Comparison of ENCODE assay signal across 15 cellular contexts in the genomic region with DNA sequence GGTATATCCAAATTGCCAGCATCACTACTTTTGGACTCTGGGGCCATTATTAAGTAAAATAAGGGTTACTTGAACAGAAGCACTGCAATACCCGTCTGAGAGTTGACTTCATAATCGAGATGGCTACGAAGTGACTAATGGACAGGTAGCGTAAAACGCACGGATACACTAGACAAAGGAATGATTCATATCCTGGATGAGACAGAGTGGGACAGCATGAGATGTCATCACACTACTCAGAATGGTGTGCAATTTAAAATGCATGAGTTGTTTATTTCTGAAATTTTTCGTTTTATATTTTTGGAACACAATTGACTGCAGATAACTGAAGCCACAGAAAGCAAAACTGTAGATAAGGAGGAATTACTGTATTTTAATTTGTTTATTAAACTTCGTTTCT.
DNase-seq lines count a peak whose midpoint lies in the region; ATAC-seq, FAIRE-seq and TF ChIP-seq lines count a peak whose summit lies in the region.
"Had no signal": no experiment of that assay in that cellular context is flagged by ENCODE, and none has a peak within 500 bp of the region (broad histone marks: within the 10 kb centered on the region; RNA-seq: fewer than 3 reads in every experiment).

No MANE protein-coding gene starts in this region.

- TF ChIP-seq RAD21 in HepG2 (CRISPR knock-in tag; IDR thresholded peaks at IDR 0.05) = no peak

- peaks cover 9% of the 10 kb centered on the region; the same call in 1 of the 2 replicates for H3K4me1 ChIP-seq in HepG2 (ENCODE audit: insufficient read depth, low read length)
- no peaks in the 10 kb centered on the region for H3K4me1 ChIP-seq in right lobe of liver

- H3K27me3 ChIP-seq in HepG2 (ENCODE audit: control insufficient read depth in 1 of 2, insufficient read depth in 2 of 2, low read length in 2 of 2) (no peaks in the 10 kb centered on the region; a peak in 1 of 5 replicates), right lobe of liver (no peaks in the 10 kb centered on the region)

- H3K79me2 ChIP-seq in HepG2 (ENCODE audit: insufficient read depth, low read length) = no peaks in the 10 kb centered on the region

- FAIRE-seq in HepG2 (lab: Jason Lieb, UNC) (no peak), RCC 7860 (lab: Jason Lieb, UNC) (peak; percentile 96), urothelium cell line (lab: Jason Lieb, UNC) (no peak)

- TF ChIP-seq CTCF in HepG2 (CRISPR knock-in tag; IDR thresholded peaks at IDR 0.05) (no peak), right lobe of liver (IDR thresholded peaks at IDR 0.05) (no peak)

- no peaks in the 10 kb centered on the region for H3K9me3 ChIP-seq in HepG2 (ENCODE audit: low read length)
- H3K9me3 ChIP-seq in right lobe of liver = no peaks in the 10 kb centered on the region

- ATAC-seq in HepG2 (no peak), right lobe of liver (no peak), HG02885 (IDR thresholded peaks at IDR 0.05; ENCODE audit: poor library complexity, unreplicated experiment) (no peak), HG02610 (IDR thresholded peaks at IDR 0.05; ENCODE audit: unreplicated experiment) (no peak)
- ATAC-seq: stimulated activated memory B cell treated with anti-CD40 and anti-IgM and Interleukin-4, amounts not matched to agents 10 μg/mL and 1 μg/mL and 100 μg/mL, for 72 hours had no signal

- H4K20me1 ChIP-seq in HepG2 (ENCODE audit: insufficient read depth, low read length) = no peaks in the 10 kb centered on the region

- BruUV-seq in HepG2 (replicated peaks; lab: Mats Ljungman, UMichigan) = no TSS peak

- in situ Hi-C loops in HepG2 (cut with HindIII; ENCODE audit: extremely low pct_ligation_motif_present, low pct_unique_long_range_greater_than_20kb) = no loop called here

- CTCF ChIA-PET in HepG2 (lab: Yijun Ruan, JAX; ENCODE audit: low intra/inter-chr PET ratio, low total read pairs) = no interaction called here

- H3K4me3 ChIP-seq in HepG2 (replicated peaks in 1 of 3; ENCODE audit: insufficient read depth in 1 of 3, low read depth in 2 of 3, low read length in 3 of 3) (no peak overlapping the region), right lobe of liver (no peak overlapping the region)

- 89% methylated on average over 8 of the region's 8 CpGs for WGBS in HepG2 (ENCODE audit: low lambda C conversion rate)
- WGBS in right lobe of liver (ENCODE audit: insufficient coverage, low coverage, low lambda C conversion rate, missing lambda C conversion rate) = 73% methylated on average over 8 of the region's 8 CpGs

- TF ChIP-seq EP300 in HepG2 (IDR thresholded peaks at IDR 0.05; ENCODE audit: low read depth in 2 of 2, low read length in 2 of 2) (no peak), HepG2 (CRISPR knock-in tag; IDR thresholded peaks at IDR 0.05; ENCODE audit: borderline replicate concordance) (no peak)

- H3K9ac ChIP-seq in HepG2 (ENCODE audit: insufficient read depth, low read depth, low read length) = no peak overlapping the region

- DNase-seq in HepG2 (ENCODE audit: low spot score) (no peak), right lobe of liver (no peak), RCC 7860 (ENCODE audit: low spot score) (peak; percentile 93), epithelial cell of prostate (ENCODE audit: low read depth, low spot score) (peak; percentile 66), urothelium cell line (ENCODE audit: low spot score) (peak; percentile 47), middle frontal gyrus (ENCODE audit: extremely low spot score, low spot score) (no peak)
- DNase-seq: activated CD4-positive, alpha-beta T cell treated with anti-CD3 and anti-CD28 coated beads, Interleukin-2, amount 50 U/mL, for 48 hours; activated effector memory CD4-positive, alpha-beta T cell treated with anti-CD3 and anti-CD28 coated beads, Interleukin-2, amount 50 U/mL, for 16 hours; central memory CD4-positive, alpha-beta T cell; posterior cingulate gyrus; stimulated activated CD4-positive, alpha-beta T cell treated with anti-CD3 and anti-CD28 coated beads, Interleukin-2, amount 100 ng/mL, for 24 hours; T1000 had no signal

- TF ChIP-seq POLR2A in HepG2 (IDR thresholded peaks at IDR 0.05; ENCODE audit: insufficient read depth in 1 of 2, low read depth in 2 of 2, low read length in 2 of 2) (no peak), right lobe of liver (IDR thresholded peaks at IDR 0.05) (no peak)

- H3K4me2 ChIP-seq in HepG2 (ENCODE audit: low read depth, low read length) = no peak overlapping the region

- no peak overlapping the region for H2AFZ ChIP-seq in HepG2 (ENCODE audit: low read length)

- no peaks in the 10 kb centered on the region; a peak in 1 of 5 replicates for H3K36me3 ChIP-seq in HepG2 (replicated peaks in 1 of 2; ENCODE audit: control insufficient read depth in 1 of 2, insufficient read depth in 2 of 2, low read length in 2 of 2)
- H3K36me3 ChIP-seq in right lobe of liver = no peaks in the 10 kb centered on the region

- intact Hi-C loops in HepG2 (cut with micrococcal nuclease; ENCODE audit: unreplicated experiment) (no loop called here), right lobe of liver (cut with DNase I) (no loop called here)

- POLR2A ChIA-PET in HepG2 (lab: Yijun Ruan, JAX) = no interaction called here

- H3K27ac ChIP-seq in HepG2 (ENCODE audit: extremely low read length, insufficient read depth, low read length) (no peak overlapping the region), right lobe of liver (no peak overlapping the region), epithelial cell of prostate (peak overlapping the region; percentile 83)

TF ChIP-seq in HepG2, 621 proteins besides CTCF, POLR2A, EP300 and RAD21:
- no peak for TF ChIP-seq KAT7 (CRISPR knock-in tag; IDR thresholded peaks at IDR 0.05; ENCODE audit: borderline replicate concordance)
- TF ChIP-seq ZNF317 (CRISPR knock-in tag; IDR thresholded peaks at IDR 0.05) = no peak
- TF ChIP-seq HHEX (CRISPR knock-in tag; IDR thresholded peaks at IDR 0.05) = no peak
- no peak for TF ChIP-seq ZMYM3 (CRISPR knock-in tag; IDR thresholded peaks at IDR 0.05)
- 0 out of 2 replicates have a peak, but pooled peaks have one; percentile 19 for TF ChIP-seq FOSL2 (CRISPR knock-in tag; IDR thresholded peaks at IDR 0.05)
- TF ChIP-seq, protein P1, sequence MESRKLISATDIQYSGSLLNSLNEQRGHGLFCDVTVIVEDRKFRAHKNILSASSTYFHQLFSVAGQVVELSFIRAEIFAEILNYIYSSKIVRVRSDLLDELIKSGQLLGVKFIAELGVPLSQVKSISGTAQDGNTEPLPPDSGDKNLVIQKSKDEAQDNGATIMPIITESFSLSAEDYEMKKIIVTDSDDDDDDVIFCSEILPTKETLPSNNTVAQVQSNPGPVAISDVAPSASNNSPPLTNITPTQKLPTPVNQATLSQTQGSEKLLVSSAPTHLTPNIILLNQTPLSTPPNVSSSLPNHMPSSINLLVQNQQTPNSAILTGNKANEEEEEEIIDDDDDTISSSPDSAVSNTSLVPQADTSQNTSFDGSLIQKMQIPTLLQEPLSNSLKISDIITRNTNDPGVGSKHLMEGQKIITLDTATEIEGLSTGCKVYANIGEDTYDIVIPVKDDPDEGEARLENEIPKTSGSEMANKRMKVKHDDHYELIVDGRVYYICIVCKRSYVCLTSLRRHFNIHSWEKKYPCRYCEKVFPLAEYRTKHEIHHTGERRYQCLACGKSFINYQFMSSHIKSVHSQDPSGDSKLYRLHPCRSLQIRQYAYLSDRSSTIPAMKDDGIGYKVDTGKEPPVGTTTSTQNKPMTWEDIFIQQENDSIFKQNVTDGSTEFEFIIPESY (CRISPR knock-in tag; IDR thresholded peaks at IDR 0.05) = peak; percentile 77; the same call in 1 of the 2 replicates
- TF ChIP-seq MIER3 (CRISPR knock-in tag; IDR thresholded peaks at IDR 0.05; ENCODE audit: borderline replicate concordance) = no peak
- TF ChIP-seq, protein P2, sequence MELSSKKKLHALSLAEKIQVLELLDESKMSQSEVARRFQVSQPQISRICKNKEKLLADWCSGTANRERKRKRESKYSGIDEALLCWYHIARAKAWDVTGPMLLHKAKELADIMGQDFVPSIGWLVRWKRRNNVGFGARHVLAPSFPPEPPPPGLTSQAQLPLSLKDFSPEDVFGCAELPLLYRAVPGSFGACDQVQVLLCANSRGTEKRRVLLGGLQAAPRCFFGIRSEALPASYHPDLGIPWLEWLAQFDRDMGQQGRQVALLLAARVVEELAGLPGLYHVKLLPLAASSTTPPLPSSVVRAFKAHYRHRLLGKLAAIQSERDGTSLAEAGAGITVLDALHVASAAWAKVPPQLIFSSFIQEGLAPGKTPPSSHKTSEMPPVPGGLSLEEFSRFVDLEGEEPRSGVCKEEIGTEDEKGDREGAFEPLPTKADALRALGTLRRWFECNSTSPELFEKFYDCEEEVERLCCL (CRISPR knock-in tag; IDR thresholded peaks at IDR 0.05; ENCODE audit: borderline replicate concordance) = no peak
TF ChIP-seq in HepG2: peak in this region for 2.

Comparison
In these comparisons a context has a peak if more than half of its experiments do, and no peak if none do; other contexts are left out.
1. DNase-seq: peak in RCC 7860 (single experiment), epithelial cell of prostate (single experiment) and urothelium cell line (single experiment); none in HepG2 (single experiment), right lobe of liver (0 of 3) and middle frontal gyrus (single experiment).